ENCODE assay signal across 8 cellular contexts in genomic region chr16:66650707-66651473, GRCh38. TPM values are rescaled to one million over a fixed set of nuclear protein-coding genes. Genes with fewer than 3 reads are reported as not detected.
DNase-seq lines count a peak whose midpoint lies in the region; ATAC-seq and TF ChIP-seq lines count a peak whose summit lies in the region.

No MANE protein-coding gene starts in this region.

- H3K9me3 Mint-ChIP-seq in activated CD4-positive, alpha-beta T cell treated with anti-CD3 and anti-CD28 coated beads, Interleukin-2, amount 10 ng/mL, durations not matched to agents 24 days and 14 days = no peaks in the 10 kb centered on the region

- peaks cover 11% of the 10 kb centered on the region for H3K4me1 Mint-ChIP-seq in activated CD4-positive, alpha-beta T cell treated with anti-CD3 and anti-CD28 coated beads, Interleukin-2, amount 10 ng/mL, durations not matched to agents 24 days and 14 days

- H3K36me3 Mint-ChIP-seq in activated CD4-positive, alpha-beta T cell treated with anti-CD3 and anti-CD28 coated beads, Interleukin-2, amount 10 ng/mL, durations not matched to agents 24 days and 14 days (ENCODE audit: low read depth) = no peaks in the 10 kb centered on the region

- ATAC-seq in GM19023 (IDR thresholded peaks at IDR 0.05; ENCODE audit: unreplicated experiment) = peak; percentile 95
- peak; percentile 89 for ATAC-seq in HG03378 (IDR thresholded peaks at IDR 0.05; ENCODE audit: unreplicated experiment)
- ATAC-seq in left lobe of liver = peak; percentile 96

- peak; percentile 94 for TF ChIP-seq CTCF in coronary artery (IDR thresholded peaks at IDR 0.05)

- no peak overlapping the region for H3K4me3 Mint-ChIP-seq in activated CD4-positive, alpha-beta T cell treated with anti-CD3 and anti-CD28 coated beads, Interleukin-2, amount 10 ng/mL, durations not matched to agents 24 days and 14 days

- H3K27ac ChIP-seq in coronary artery = no peak overlapping the region

- H3K27ac Mint-ChIP-seq in activated CD4-positive, alpha-beta T cell treated with anti-CD3 and anti-CD28 coated beads, Interleukin-2, amount 10 ng/mL, durations not matched to agents 24 days and 14 days = no peak overlapping the region

- H3K4me3 ChIP-seq in coronary artery = peak overlapping the region; percentile 53

- peaks cover 6% of the 10 kb centered on the region for H3K27me3 Mint-ChIP-seq in activated CD4-positive, alpha-beta T cell treated with anti-CD3 and anti-CD28 coated beads, Interleukin-2, amount 10 ng/mL, durations not matched to agents 24 days and 14 days

- DNase-seq in AG08395 (ENCODE audit: low spot score) (peak; percentile 84), NCI-H524 (lab: John Stamatoyannopoulos, UW) (peak; percentile 79 to 89), coronary artery (ENCODE audit: low spot score) (no peak), left lobe of liver (ENCODE audit: low spot score) (peak; percentile 72)
- peak; percentile 94 for DNase-seq in activated CD4-positive, alpha-beta T cell treated with anti-CD3 and anti-CD28 coated beads, Interleukin-2, amount 10 ng/mL, durations not matched to agents 24 days and 14 days
- peak; percentile 72 for DNase-seq in stimulated activated CD4-positive, alpha-beta T cell treated with anti-CD3 and anti-CD28 coated beads, Interleukin-4, amount 100 ng/mL, for 1 hour

- intact Hi-C loops in activated CD4-positive, alpha-beta T cell treated with anti-CD3 and anti-CD28 coated beads, Interleukin-2, amount 10 ng/mL, durations not matched to agents 24 days and 14 days (cut with micrococcal nuclease) = no loop called here

RNA-seq across cellular contexts. Expression of gene CMTM4, which starts 45.7 kb away (rescaled TPM):
- total RNA-seq in activated CD4-positive, alpha-beta T cell treated with anti-CD3 and anti-CD28 coated beads, Interleukin-2, amount 10 ng/mL, durations not matched to agents 24 days and 14 days = 3.5 and 5.0 TPM in 2 replicates
- total RNA-seq in left lobe of liver = 8.0 TPM

RNA-seq across cellular contexts. Expression of gene CMTM3, which starts 46.4 kb away (rescaled TPM):
- 95.6 and 100 TPM in 2 replicates for total RNA-seq in activated CD4-positive, alpha-beta T cell treated with anti-CD3 and anti-CD28 coated beads, Interleukin-2, amount 10 ng/mL, durations not matched to agents 24 days and 14 days
- 2.0 TPM for total RNA-seq in left lobe of liver

Comparison
In these comparisons a context has a peak if more than half of its experiments do, and no peak if none do; other contexts are left out.
1. RNA of gene CMTM3, which starts 46.4 kb away (total RNA-seq): 95.6 to 100 TPM in activated CD4-positive, alpha-beta T cell treated with anti-CD3 and anti-CD28 coated beads, Interleukin-2, amount 10 ng/mL, durations not matched to agents 24 days and 14 days; 2.0 TPM in left lobe of liver (single experiment); every median in the first group is over 10 times any median in the second.
2. Peak in every context shown above with its lines, with median percentiles within 50 percentile points of each other: ATAC-seq.